Comparison of ENCODE assay signal across 8 cellular contexts in genomic region chr12:98939350-98939749, GRCh38.
DNase-seq lines count a peak whose midpoint lies in the region; ATAC-seq and TF ChIP-seq lines count a peak whose summit lies in the region.

No MANE protein-coding gene starts in this region.

- peak; percentile 19 for DNase-seq in GM04504 (ENCODE audit: low read depth)
- DNase-seq in MM.1S = peak; percentile 25
- DNase-seq in choroid plexus epithelial cell (ENCODE audit: low read depth) = peak; percentile 77
- DNase-seq in T-helper 2 cell treated with Interferon-gamma antibody and Interleukin-4, amounts not matched to agents 5 μg/mL and 100 μg/mL, for 36 hours (ENCODE audit: low spot score) = no peak
- no peak for DNase-seq in HUDEP-2 (lab: John Stamatoyannopoulos, UW; ENCODE audit: unreplicated experiment in 76 of 76)
- DNase-seq in activated naive CD4-positive, alpha-beta T cell treated with anti-CD3 and anti-CD28 coated beads, Interleukin-2, amount 50 U/mL, for 72 hours (ENCODE audit: low spot score in 2 of 2) = no peak

- H3K4me1 ChIP-seq in MM.1S (ENCODE audit: low read length) (no peaks in the 10 kb centered on the region), gastroesophageal sphincter (no peaks in the 10 kb centered on the region)

- H3K27ac Mint-ChIP-seq in T-helper 2 cell treated with Interferon-gamma antibody and Interleukin-4, amounts not matched to agents 5 μg/mL and 100 μg/mL, for 36 hours = no peak overlapping the region
- no peak overlapping the region for H3K27ac Mint-ChIP-seq in activated naive CD4-positive, alpha-beta T cell treated with anti-CD3 and anti-CD28 coated beads, Interleukin-2, amount 50 U/mL, for 72 hours

- no peaks in the 10 kb centered on the region for H3K36me3 Mint-ChIP-seq in T-helper 2 cell treated with Interferon-gamma antibody and Interleukin-4, amounts not matched to agents 5 μg/mL and 100 μg/mL, for 36 hours (ENCODE audit: low read depth)
- H3K36me3 Mint-ChIP-seq in activated naive CD4-positive, alpha-beta T cell treated with anti-CD3 and anti-CD28 coated beads, Interleukin-2, amount 50 U/mL, for 72 hours = no peaks in the 10 kb centered on the region

- no peak for ATAC-seq in gastroesophageal sphincter
- no peak for ATAC-seq in activated naive CD4-positive, alpha-beta T cell treated with anti-CD3 and anti-CD28 coated beads, Interleukin-2, amount 50 U/mL, for 72 hours

- H3K9me2 ChIP-seq in MM.1S (replicated peaks; ENCODE audit: insufficient read depth, low read length) (no peaks in the 10 kb centered on the region), neural cell (ENCODE audit: insufficient read depth, low read length) (no peaks in the 10 kb centered on the region)

- no peaks in the 10 kb centered on the region for H3K27me3 ChIP-seq in MM.1S (replicated peaks; ENCODE audit: insufficient read depth, low read length)
- no peaks in the 10 kb centered on the region for H3K27me3 ChIP-seq in neural cell (ENCODE audit: insufficient read depth, low read depth, low read length)
- no peaks in the 10 kb centered on the region for H3K27me3 ChIP-seq in gastroesophageal sphincter

- H2AFZ ChIP-seq in MM.1S (ENCODE audit: low read length) = no peak overlapping the region
- no peak overlapping the region for H2AFZ ChIP-seq in neural cell (ENCODE audit: low read depth, low read length)

- H3F3A ChIP-seq in MM.1S (ENCODE audit: insufficient read depth, low read length) (no peaks in the 10 kb centered on the region), neural cell (ENCODE audit: insufficient read depth, low read length, poor library complexity, severe bottlenecking) (no peaks in the 10 kb centered on the region)

- TF ChIP-seq EP300 in neural cell (conservative IDR thresholded peaks at IDR 0.05; ENCODE audit: poor library complexity, severe bottlenecking) = no peak
- no peak for TF ChIP-seq EP300 in gastroesophageal sphincter (IDR thresholded peaks at IDR 0.05)

- H3K36me3 ChIP-seq in MM.1S (replicated peaks; ENCODE audit: insufficient read depth, low read length) (no peaks in the 10 kb centered on the region), neural cell (ENCODE audit: insufficient read depth, low read length) (no peaks in the 10 kb centered on the region), gastroesophageal sphincter (no peaks in the 10 kb centered on the region)

- no peak overlapping the region for H3K4me3 Mint-ChIP-seq in T-helper 2 cell treated with Interferon-gamma antibody and Interleukin-4, amounts not matched to agents 5 μg/mL and 100 μg/mL, for 36 hours

- no peaks in the 10 kb centered on the region for H3K9me3 Mint-ChIP-seq in T-helper 2 cell treated with Interferon-gamma antibody and Interleukin-4, amounts not matched to agents 5 μg/mL and 100 μg/mL, for 36 hours
- no peaks in the 10 kb centered on the region for H3K9me3 Mint-ChIP-seq in activated naive CD4-positive, alpha-beta T cell treated with anti-CD3 and anti-CD28 coated beads, Interleukin-2, amount 50 U/mL, for 72 hours

- no peak overlapping the region for H3K9ac ChIP-seq in MM.1S (ENCODE audit: low read length)
- no peak overlapping the region for H3K9ac ChIP-seq in neural cell (ENCODE audit: low read length)

- H3K4me1 Mint-ChIP-seq in T-helper 2 cell treated with Interferon-gamma antibody and Interleukin-4, amounts not matched to agents 5 μg/mL and 100 μg/mL, for 36 hours (ENCODE audit: low read depth) = no peaks in the 10 kb centered on the region

- H4K20me1 ChIP-seq in MM.1S (ENCODE audit: insufficient read depth, low read length) = no peaks in the 10 kb centered on the region
- no peaks in the 10 kb centered on the region for H4K20me1 ChIP-seq in neural cell (ENCODE audit: insufficient read depth)

- H3K27me3 Mint-ChIP-seq in T-helper 2 cell treated with Interferon-gamma antibody and Interleukin-4, amounts not matched to agents 5 μg/mL and 100 μg/mL, for 36 hours (ENCODE audit: low read depth) = peaks cover 9% of the 10 kb centered on the region

- H3K4me3 ChIP-seq in MM.1S (ENCODE audit: low read length) (no peak overlapping the region), choroid plexus epithelial cell (ENCODE audit: low read depth, low read length) (no peak overlapping the region), neural cell (ENCODE audit: low read length) (no peak overlapping the region), gastroesophageal sphincter (no peak overlapping the region)

- TF ChIP-seq RAD21 in neural cell (conservative IDR thresholded peaks at IDR 0.05) = peak; percentile 68

- H3K79me2 ChIP-seq in MM.1S (ENCODE audit: low read length) (no peaks in the 10 kb centered on the region), neural cell (replicated peaks; ENCODE audit: insufficient read depth, low read length) (no peaks in the 10 kb centered on the region)

- no peaks in the 10 kb centered on the region for H3K9me3 ChIP-seq in MM.1S (replicated peaks; ENCODE audit: insufficient read depth, low read length)
- no peaks in the 10 kb centered on the region for H3K9me3 ChIP-seq in neural cell (ENCODE audit: low read length)
- H3K9me3 ChIP-seq in gastroesophageal sphincter = peaks cover 0 to 5% (median 0%) of the 10 kb centered on the region in 3 donors

- 27 to 29% methylated on average over 2 of the region's 2 CpGs for WGBS in gastroesophageal sphincter (ENCODE audit: low coverage in 1 of 2), 2 donors

- H3K27ac ChIP-seq in MM.1S (ENCODE audit: low read length) (no peak overlapping the region), neural cell (ENCODE audit: low read length) (no peak overlapping the region), gastroesophageal sphincter (no peak overlapping the region)

- H3K4me2 ChIP-seq in MM.1S (ENCODE audit: low read depth, low read length) = no peak overlapping the region
- no peak overlapping the region for H3K4me2 ChIP-seq in neural cell (ENCODE audit: low read length)

- TF ChIP-seq POLR2A in gastroesophageal sphincter (IDR thresholded peaks at IDR 0.05) = no peak

- TF ChIP-seq CTCF in MM.1S (IDR thresholded peaks at IDR 0.05; ENCODE audit: low read length) (peak; percentile 41), choroid plexus epithelial cell (conservative IDR thresholded peaks at IDR 0.05; ENCODE audit: low read depth, low read length) (peak; percentile 83), neural cell (IDR thresholded peaks at IDR 0.05; ENCODE audit: poor library complexity, severe bottlenecking) (peak; percentile 63), gastroesophageal sphincter (IDR thresholded peaks at IDR 0.05) (no peak)

TF ChIP-seq in neural cell, 6 proteins besides CTCF, POLR2A, EP300 and RAD21:
- peak; percentile 68 for TF ChIP-seq SMC3 (conservative IDR thresholded peaks at IDR 0.05; ENCODE audit: poor library complexity)
- TF ChIP-seq TAF1 (IDR thresholded peaks at IDR 0.05; ENCODE audit: low read depth) = no peak
TF ChIP-seq in neural cell: peak in this region for 1.

Comparison
In these comparisons a context has a peak if more than half of its experiments do, and no peak if none do; other contexts are left out.
1. DNase-seq: peak in GM04504 (single experiment), MM.1S (single experiment) and choroid plexus epithelial cell (single experiment); none in T-helper 2 cell treated with Interferon-gamma antibody and Interleukin-4, amounts not matched to agents 5 μg/mL and 100 μg/mL, for 36 hours (single experiment), HUDEP-2 (0 of 76) and activated naive CD4-positive, alpha-beta T cell treated with anti-CD3 and anti-CD28 coated beads, Interleukin-2, amount 50 U/mL, for 72 hours (0 of 2).
2. CTCF ChIP-seq: peak in MM.1S (single experiment), choroid plexus epithelial cell (single experiment) and neural cell (single experiment); none in gastroesophageal sphincter (0 of 4).